ENCODE assay signal across 10 cellular contexts in the genomic region with DNA sequence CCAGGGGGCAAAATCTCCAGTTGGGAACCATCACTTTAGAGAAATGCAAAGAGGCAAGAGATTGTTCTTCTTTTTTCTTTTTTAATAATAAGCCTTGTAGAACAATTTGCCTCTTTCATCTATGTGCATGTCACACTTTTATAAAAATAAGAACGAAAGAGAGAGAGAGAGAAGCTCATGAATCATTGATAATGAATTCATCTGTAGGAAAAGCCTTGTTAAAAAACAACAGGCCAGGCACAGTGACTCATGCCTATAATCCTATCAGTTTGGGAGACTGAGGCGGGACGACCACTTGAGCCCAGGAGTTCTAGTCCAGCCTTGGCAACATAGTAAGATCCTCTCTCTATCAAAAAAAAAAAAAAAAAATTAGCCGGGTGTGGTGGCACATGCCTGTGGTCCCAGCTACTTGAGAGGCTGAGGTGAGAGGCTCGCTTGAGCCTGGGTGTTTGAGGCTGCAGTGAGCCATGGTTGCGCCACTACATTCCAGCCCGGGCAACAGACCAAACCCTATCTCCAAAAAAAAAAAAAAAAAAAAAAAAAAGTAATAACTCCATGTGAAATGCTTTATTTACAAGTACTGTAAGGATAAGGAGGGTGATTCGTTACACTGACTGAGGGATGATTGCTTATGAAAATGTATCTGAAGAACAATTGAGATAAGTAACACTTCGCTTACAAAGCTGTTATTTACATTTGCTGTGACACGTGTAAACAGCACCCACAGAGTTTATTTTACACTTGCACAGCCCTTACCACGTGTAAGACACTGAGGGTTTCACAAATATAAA. TPM values are rescaled to one million over a fixed set of nuclear protein-coding genes. Genes with fewer than 3 reads are reported as not detected.
DNase-seq lines count a peak whose midpoint lies in the region; ATAC-seq, FAIRE-seq and TF ChIP-seq lines count a peak whose summit lies in the region.
"Had no signal": no experiment of that assay in that cellular context is flagged by ENCODE, and none has a peak within 500 bp of the region (broad histone marks: within the 10 kb centered on the region; RNA-seq: fewer than 3 reads in every experiment).

No MANE protein-coding gene starts in this region.

- no peak overlapping the region for H2AFZ ChIP-seq in endothelial cell of umbilical vein (ENCODE audit: low read depth, low read length)
- H2AFZ ChIP-seq in mesenchymal stem cell (ENCODE audit: low read depth, low read length), result no peak overlapping the region

- no peak overlapping the region for H2BK120ac ChIP-seq in mesenchymal stem cell (ENCODE audit: low read depth, low read length)

- no peak overlapping the region for H2BK15ac ChIP-seq in mesenchymal stem cell (ENCODE audit: low read depth, poor library complexity, severe bottlenecking)

- H2AK5ac ChIP-seq in mesenchymal stem cell (ENCODE audit: low read length, severe bottlenecking), result peak overlapping the region; percentile 4

- BruUV-seq in endothelial cell of umbilical vein (replicated peaks; lab: Mats Ljungman, UMichigan), result no TSS peak

- no peak overlapping the region for H4K91ac ChIP-seq in mesenchymal stem cell (ENCODE audit: low read length)

- no peak for ATAC-seq in HG02981 (IDR thresholded peaks at IDR 0.05; ENCODE audit: unreplicated experiment)

- H3K27me3 Mint-ChIP-seq in progenitor cell of endocrine pancreas, result peaks cover 3% of the 10 kb centered on the region

- POLR2A ChIA-PET in endothelial cell of umbilical vein (lab: Charles Lee), result interaction anchor here (0.7 kb wide), 1 partner anchor 28 kb away, joined by 7 read pairs; no protein-coding TSS in a partner anchor

- H3K9me1 ChIP-seq in endothelial cell of umbilical vein (replicated peaks; ENCODE audit: control insufficient read depth, extremely low read depth, insufficient read depth, low read length), result no peaks in the 10 kb centered on the region

- no peak overlapping the region for H3K18ac ChIP-seq in mesenchymal stem cell (ENCODE audit: low read depth in 1 of 2, low read length in 2 of 2)

- H2BK5ac ChIP-seq in mesenchymal stem cell (ENCODE audit: low read depth, low read length, poor library complexity, severe bottlenecking), result no peak overlapping the region

- H4K8ac ChIP-seq in mesenchymal stem cell (ENCODE audit: low read length), result no peak overlapping the region

- H3K9me3 Mint-ChIP-seq in progenitor cell of endocrine pancreas (ENCODE audit: low read depth), result no peaks in the 10 kb centered on the region
- H3K9me3 Mint-ChIP-seq: neural crest cell had no signal

- H3K4me3 ChIP-seq in endothelial cell of umbilical vein (replicated peaks in 1 of 3; ENCODE audit: insufficient read depth in 1 of 3, low read depth in 1 of 3, low read length in 3 of 3) (no peak overlapping the region), mesenchymal stem cell (ENCODE audit: insufficient read depth in 1 of 2, low read depth in 1 of 2, low read length in 2 of 2) (peak overlapping the region in 1 of 2 experiments; percentile 85)

- in situ Hi-C loops in ACHN (cut with HindIII; ENCODE audit: low pct_ligation_motif_present, low pct_unique_long_range_greater_than_20kb, low sequenced_read_pairs), result no loop called here

- no peak overlapping the region for H3K27ac Mint-ChIP-seq in progenitor cell of endocrine pancreas

- H3K4ac ChIP-seq in mesenchymal stem cell (ENCODE audit: low read depth in 1 of 2, low read length in 2 of 2), result no peak overlapping the region

- peak; percentile 62 for FAIRE-seq in endothelial cell of umbilical vein (lab: Jason Lieb, UNC)

- no peak overlapping the region for H3K27ac ChIP-seq in endothelial cell of umbilical vein (ENCODE audit: insufficient read depth, low read depth, low read length)
- peak overlapping the region; percentile 77 for H3K27ac ChIP-seq in mesenchymal stem cell (ENCODE audit: low read length, poor library complexity, severe bottlenecking)

- CTCF ChIA-PET in endothelial cell of umbilical vein (lab: Charles Lee), result interaction anchor here (0.9 to 2.5 kb wide), 5 partner anchors 9 to 32 kb away, joined by 3 to 11 read pairs (median 6); no protein-coding TSS in a partner anchor

- 33% methylated on average over 6 of the region's 11 CpGs for WGBS in mesenchymal stem cell

- H2BK12ac ChIP-seq in mesenchymal stem cell (ENCODE audit: low read length in 2 of 2), result peak overlapping the region in 1 of 2 experiments; percentile 56

- H3K9ac ChIP-seq in endothelial cell of umbilical vein (replicated peaks; ENCODE audit: extremely low read depth, insufficient read depth, low read length) (no peak overlapping the region), mesenchymal stem cell (ENCODE audit: low read length) (peak overlapping the region; percentile 87)

- no peaks in the 10 kb centered on the region for H3K27me3 ChIP-seq in endothelial cell of umbilical vein (ENCODE audit: control insufficient read depth in 2 of 2, insufficient read depth in 2 of 2, low read length in 2 of 2)
- H3K27me3 ChIP-seq in mesenchymal stem cell (ENCODE audit: control insufficient read depth in 1 of 2, insufficient read depth in 1 of 2, low read length in 2 of 2), result no peaks in the 10 kb centered on the region

- no peak for TF ChIP-seq POLR2A in endothelial cell of umbilical vein (IDR thresholded peaks at IDR 0.05; ENCODE audit: low read depth, low read length)

- no peaks in the 10 kb centered on the region for H3K79me2 ChIP-seq in endothelial cell of umbilical vein (ENCODE audit: control insufficient read depth, insufficient read depth, low read length)

- peak overlapping the region; percentile 12 for H3K4me2 ChIP-seq in endothelial cell of umbilical vein (ENCODE audit: insufficient read depth, low read length)
- H3K4me2 ChIP-seq in mesenchymal stem cell (ENCODE audit: low read length, poor library complexity, severe bottlenecking), result no peak overlapping the region

- H3K4me1 ChIP-seq in endothelial cell of umbilical vein (ENCODE audit: control insufficient read depth, extremely low read depth, insufficient read depth, low read length), result peaks cover 16% of the 10 kb centered on the region
- H3K4me1 ChIP-seq in mesenchymal stem cell (ENCODE audit: control insufficient read depth, insufficient read depth, low read depth, low read length), result peaks cover 14% of the 10 kb centered on the region

- no peaks in the 10 kb centered on the region for H4K20me1 ChIP-seq in endothelial cell of umbilical vein (replicated peaks; ENCODE audit: control insufficient read depth, extremely low read depth, insufficient read depth, low read length)

- H3K36me3 Mint-ChIP-seq in progenitor cell of endocrine pancreas (ENCODE audit: insufficient read depth), result no peaks in the 10 kb centered on the region

- no peak overlapping the region for H3K14ac ChIP-seq in mesenchymal stem cell (ENCODE audit: low read length in 2 of 2)

- dilution Hi-C loops in endothelial cell of umbilical vein (cut with MboI; ENCODE audit: extremely low pct_ligation_motif_present, low sequenced_read_pairs), result no loop called here

- H3K36me3 ChIP-seq in endothelial cell of umbilical vein (ENCODE audit: control insufficient read depth in 2 of 2, extremely low read depth in 1 of 2, insufficient read depth in 2 of 2, low read length in 2 of 2) (no peaks in the 10 kb centered on the region), mesenchymal stem cell (ENCODE audit: control insufficient read depth in 1 of 2, insufficient read depth in 2 of 2, low read depth in 1 of 2, low read length in 2 of 2) (peaks cover 0 to 87% of the 10 kb centered on the region in 2 experiments)

- no peaks in the 10 kb centered on the region for H3K79me1 ChIP-seq in mesenchymal stem cell (replicated peaks; ENCODE audit: low read length, poor library complexity, severe bottlenecking)

- H3K4me1 Mint-ChIP-seq in progenitor cell of endocrine pancreas (ENCODE audit: low read depth), result no peaks in the 10 kb centered on the region

- no peaks in the 10 kb centered on the region for H3K9me3 ChIP-seq in endothelial cell of umbilical vein (replicated peaks; ENCODE audit: control insufficient read depth, insufficient read depth, low read length)
- no peaks in the 10 kb centered on the region for H3K9me3 ChIP-seq in mesenchymal stem cell (ENCODE audit: control insufficient read depth, low read length)

- H3K4me3 Mint-ChIP-seq in progenitor cell of endocrine pancreas (ENCODE audit: low read depth), result no peak overlapping the region
- H3K4me3 Mint-ChIP-seq: neural crest cell had no signal

- H3K23ac ChIP-seq in mesenchymal stem cell (ENCODE audit: low read length in 2 of 2), result no peak overlapping the region

- intact Hi-C loops in endothelial cell of umbilical vein (cut with micrococcal nuclease), result no loop called here

- TF ChIP-seq CTCF in endothelial cell of umbilical vein (IDR thresholded peaks at IDR 0.05; ENCODE audit: extremely low read depth in 1 of 2, insufficient read depth in 1 of 2, low read depth in 1 of 2, low read length in 2 of 2) (no peak), progenitor cell of endocrine pancreas (IDR thresholded peaks at IDR 0.05; ENCODE audit: unreplicated experiment) (no peak)

- DNase-seq in ACHN (peak; percentile 88), NCI-H2029 treated with DMSO at 0.1 percent for 48 hours (lab: John Stamatoyannopoulos, UW) (peak; percentile 37), endothelial cell of umbilical vein (ENCODE audit: low read depth, low spot score) (peak; percentile 46), mesenchymal stem cell (peak; percentile 72), NCI-H526 treated with DMSO at 0.1 percent for 48 hours (lab: John Stamatoyannopoulos, UW) (no peak), progenitor cell of endocrine pancreas (ENCODE audit: low spot score, unreplicated experiment) (no peak)
- DNase-seq in activated naive CD4-positive, alpha-beta T cell (lab: John Stamatoyannopoulos, UW), result no peak
- DNase-seq: KG1 had no signal

RNA-seq across cellular contexts. Expression of a gene that starts 6.0 kb away (rescaled TPM):
- total RNA-seq in endothelial cell of umbilical vein (not detected in 2 replicates), progenitor cell of endocrine pancreas (not detected in 2 replicates)
- polyA plus RNA-seq in endothelial cell of umbilical vein, result 0.03 and 0.14 TPM in 2 replicates
- polyA plus RNA-seq in endothelial cell of umbilical vein (2011; cell fraction: cytosol; rRNA removed), result 0.04 TPM in 1 of 2 replicates, not detected in the other
- 0.09 TPM in 1 of 2 replicates, not detected in the other for polyA plus RNA-seq in endothelial cell of umbilical vein (2011; cell fraction: nucleus; rRNA removed)
- polyA plus RNA-seq in endothelial cell of umbilical vein (2012), result not detected in 2 replicates
- 0.23 TPM in 1 of 2 replicates, not detected in the other for polyA minus RNA-seq in endothelial cell of umbilical vein
- 41.1 TPM for polyA minus RNA-seq in endothelial cell of umbilical vein (2011; cell fraction: cytosol; rRNA and poly(A)+ RNA removed)
- polyA minus RNA-seq in endothelial cell of umbilical vein (2011; cell fraction: nucleus; rRNA and poly(A)+ RNA removed), result 0.96 and 2.1 TPM in 2 replicates
- 0.10 TPM for polyA plus RNA-seq in mesenchymal stem cell (2013, experiment 1 of 2)
- 0.07 TPM for polyA plus RNA-seq in mesenchymal stem cell (2013, experiment 2 of 2)
- total RNA-seq: neural crest cell had no signal

RNA-seq across cellular contexts. Expression of a gene that starts 24.5 kb away (rescaled TPM):
- total RNA-seq in endothelial cell of umbilical vein (not detected in 2 replicates), progenitor cell of endocrine pancreas (0.22 and 0.27 TPM in 2 replicates)
- polyA plus RNA-seq in endothelial cell of umbilical vein, result 0.05 and 0.06 TPM in 2 replicates
- not detected in 2 replicates for polyA plus RNA-seq in endothelial cell of umbilical vein (2011; cell fraction: cytosol; rRNA removed)
- polyA plus RNA-seq in endothelial cell of umbilical vein (2011; cell fraction: nucleus; rRNA removed), result not detected in 2 replicates
- not detected in 2 replicates for polyA plus RNA-seq in endothelial cell of umbilical vein (2012)
- not detected in 2 replicates for polyA minus RNA-seq in endothelial cell of umbilical vein
- 21.4 TPM for polyA minus RNA-seq in endothelial cell of umbilical vein (2011; cell fraction: cytosol; rRNA and poly(A)+ RNA removed)
- 0.14 TPM in 1 of 2 replicates, not detected in the other for polyA minus RNA-seq in endothelial cell of umbilical vein (2011; cell fraction: nucleus; rRNA and poly(A)+ RNA removed)
- polyA plus RNA-seq in mesenchymal stem cell (2013, experiment 1 of 2), result not detected
- not detected for polyA plus RNA-seq in mesenchymal stem cell (2013, experiment 2 of 2)
- total RNA-seq: neural crest cell had no signal

Comparison
In these comparisons a context has a peak if more than half of its experiments do, and no peak if none do; other contexts are left out.
1. DNase-seq: peak in ACHN (single experiment), NCI-H2029 treated with DMSO at 0.1 percent for 48 hours (single experiment), endothelial cell of umbilical vein (single experiment) and mesenchymal stem cell (single experiment); none in NCI-H526 treated with DMSO at 0.1 percent for 48 hours (single experiment), activated naive CD4-positive, alpha-beta T cell (0 of 4) and progenitor cell of endocrine pancreas (single experiment).